Comparison of ENCODE assay signal across 16 cellular contexts in the genomic region with DNA sequence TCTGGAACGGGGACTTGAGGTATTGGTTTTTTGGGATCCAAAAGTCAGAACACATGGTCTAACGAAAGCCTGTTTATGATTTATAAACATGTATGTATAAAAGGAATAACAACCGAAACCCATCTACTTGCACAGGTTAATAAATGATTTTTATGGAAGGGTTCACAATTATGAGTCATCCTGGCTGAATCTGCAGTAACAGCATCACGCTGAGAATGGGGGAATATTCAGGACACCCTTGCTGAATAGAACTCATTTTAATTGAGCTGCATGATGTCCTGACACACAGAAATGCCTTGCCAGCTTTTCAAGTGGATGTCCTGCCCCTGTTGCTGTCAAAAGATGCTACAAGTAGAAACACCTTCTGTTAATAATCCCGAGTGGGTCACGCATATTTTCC.
"Had no signal": no experiment of that assay in that cellular context is flagged by ENCODE, and none has a peak within 500 bp of the region (broad histone marks: within the 10 kb centered on the region; RNA-seq: fewer than 3 reads in every experiment).

No MANE protein-coding gene starts in this region.

- H3K36me3 Mint-ChIP-seq: activated CD4-positive, alpha-beta memory T cell treated with anti-CD3 and anti-CD28 coated beads for 36 hours; activated naive CD8-positive, alpha-beta T cell treated with anti-CD3 and anti-CD28 coated beads, Interleukin-2, amount 10 ng/mL, durations not matched to agents 7 days and 5 days; type B pancreatic cell had no signal

- H3K9me3 ChIP-seq: suprapubic skin had no signal

- H3K4me1 ChIP-seq: suprapubic skin had no signal

- H3K27ac ChIP-seq: coronary artery, suprapubic skin had no signal

- DNase-seq: activated CD4-positive, alpha-beta memory T cell treated with anti-CD3 and anti-CD28 coated beads for 36 hours; activated CD4-positive, CD25-positive, alpha-beta regulatory T cell treated with anti-CD3 and anti-CD28 coated beads, Interleukin-2, amount 50 U/mL, for 72 hours; activated gamma-delta T cell treated with Interleukin-2 at 50 U/mL for 16 hours; activated naive CD8-positive, alpha-beta T cell treated with anti-CD3 and anti-CD28 coated beads, Interleukin-2, amount 10 ng/mL, durations not matched to agents 7 days and 5 days; activated T-cell treated with anti-CD3 and anti-CD28 coated beads, Interleukin-2, amount 50 U/mL, for 4 hours; aorta; effector CD4-positive, alpha-beta T cell; hypothalamus; occipital lobe; stimulated activated CD4-positive, alpha-beta T cell treated with anti-CD3 and anti-CD28 coated beads, Interleukin-2, amount 100 ng/mL, for 48 hours; stimulated activated naive CD4-positive, alpha-beta T cell treated with Interleukin-2 at 50 U/mL for 16 hours had no signal

- H3K4me3 ChIP-seq: coronary artery, suprapubic skin had no signal

- ATAC-seq: activated T-cell treated with anti-CD3 and anti-CD28 coated beads, Interleukin-2, amount 50 U/mL, for 4 hours; left lobe of liver had no signal

- H3K9me3 Mint-ChIP-seq: activated CD4-positive, alpha-beta memory T cell treated with anti-CD3 and anti-CD28 coated beads for 36 hours; activated naive CD8-positive, alpha-beta T cell treated with anti-CD3 and anti-CD28 coated beads, Interleukin-2, amount 10 ng/mL, durations not matched to agents 7 days and 5 days; activated T-cell treated with anti-CD3 and anti-CD28 coated beads, Interleukin-2, amount 50 U/mL, for 4 hours; nephron; type B pancreatic cell had no signal

- H3K27ac Mint-ChIP-seq: activated CD4-positive, alpha-beta memory T cell treated with anti-CD3 and anti-CD28 coated beads for 36 hours; activated naive CD8-positive, alpha-beta T cell treated with anti-CD3 and anti-CD28 coated beads, Interleukin-2, amount 10 ng/mL, durations not matched to agents 7 days and 5 days; nephron; type B pancreatic cell had no signal

- H3K4me3 Mint-ChIP-seq: activated CD4-positive, alpha-beta memory T cell treated with anti-CD3 and anti-CD28 coated beads for 36 hours; activated naive CD8-positive, alpha-beta T cell treated with anti-CD3 and anti-CD28 coated beads, Interleukin-2, amount 10 ng/mL, durations not matched to agents 7 days and 5 days; activated T-cell treated with anti-CD3 and anti-CD28 coated beads, Interleukin-2, amount 50 U/mL, for 4 hours; nephron; type B pancreatic cell had no signal

- H3K4me1 Mint-ChIP-seq: activated naive CD8-positive, alpha-beta T cell treated with anti-CD3 and anti-CD28 coated beads, Interleukin-2, amount 10 ng/mL, durations not matched to agents 7 days and 5 days had no signal

- H3K36me3 ChIP-seq: suprapubic skin had no signal
